In genomic region chrX:41027388-41027787, GRCh38 we compare ENCODE assay signal across 13 cellular contexts. TPM values are rescaled to one million over a fixed set of nuclear protein-coding genes. Genes with fewer than 3 reads are reported as not detected.
DNase-seq lines count a peak whose midpoint lies in the region; FAIRE-seq and TF ChIP-seq lines count a peak whose summit lies in the region.
"Had no signal": no experiment of that assay in that cellular context is flagged by ENCODE, and none has a peak within 500 bp of the region (broad histone marks: within the 10 kb centered on the region; RNA-seq: fewer than 3 reads in every experiment).

No MANE protein-coding gene starts in this region.

- FAIRE-seq in GM12892 (lab: Jason Lieb, UNC): no peak
- FAIRE-seq: islet of Langerhans had no signal

- H3K36me3 Mint-ChIP-seq in neural progenitor cell: no peaks in the 10 kb centered on the region

- H3K79me2 ChIP-seq in neural progenitor cell (ENCODE audit: low read depth): no peaks in the 10 kb centered on the region

- peak overlapping the region; percentile 33 for H3K4me3 ChIP-seq in neural progenitor cell

- H3K4me2 ChIP-seq in neural progenitor cell: peak overlapping the region; percentile 73

- H3K4me3 Mint-ChIP-seq in neural progenitor cell: no peak overlapping the region
- H3K4me3 Mint-ChIP-seq: activated T-cell treated with anti-CD3 and anti-CD28 coated beads, Interleukin-2, amount 50 U/mL, for 72 hours had no signal

- H3K9me3 ChIP-seq in neural progenitor cell (ENCODE audit: low read depth): peaks cover 6% of the 10 kb centered on the region

- TF ChIP-seq CTCF in neural progenitor cell (IDR thresholded peaks at IDR 0.05): no peak

- peak overlapping the region; percentile 98 for H3K27ac Mint-ChIP-seq in neural progenitor cell
- H3K27ac Mint-ChIP-seq: activated T-cell treated with anti-CD3 and anti-CD28 coated beads, Interleukin-2, amount 50 U/mL, for 72 hours had no signal

- no peak for TF ChIP-seq POLR2A in GM12892 (IDR thresholded peaks at IDR 0.05; ENCODE audit: low read depth, low read length)

- peak overlapping the region; percentile 68 for H3K27ac ChIP-seq in epithelial cell of prostate
- H3K27ac ChIP-seq in neural progenitor cell: peak overlapping the region; percentile 87
- H3K27ac ChIP-seq: WERI-Rb-1 had no signal

- peaks cover 41% of the 10 kb centered on the region for H3F3A ChIP-seq in neural progenitor cell (ENCODE audit: low read depth)

- no peaks in the 10 kb centered on the region for H3K27me3 ChIP-seq in neural progenitor cell

- peaks cover 35% of the 10 kb centered on the region for H3K4me1 ChIP-seq in neural progenitor cell

- peaks cover 20% of the 10 kb centered on the region for H3K4me1 Mint-ChIP-seq in neural progenitor cell

- H3K9ac ChIP-seq in neural progenitor cell: no peak overlapping the region

- DNase-seq in ELR (ENCODE audit: low read depth) (peak; percentile 73), NCI-H526 (lab: John Stamatoyannopoulos, UW) (peak; percentile 29 to 33), epithelial cell of prostate (ENCODE audit: low read depth, low spot score) (no peak), neural progenitor cell (ENCODE audit: low spot score) (peak; percentile 36), GM12892 (ENCODE audit: insufficient read length) (no peak), middle frontal gyrus (ENCODE audit: extremely low spot score, low spot score) (no peak), KG1 (lab: John Stamatoyannopoulos, UW) (no peak), NCI-H1417 treated with DMSO at 0.1 percent for 48 hours (lab: John Stamatoyannopoulos, UW) (no peak)
- DNase-seq: activated T-cell treated with anti-CD3 and anti-CD28 coated beads, Interleukin-2, amount 50 U/mL, for 72 hours; dermis blood vessel endothelial cell; DND-41; WERI-Rb-1 had no signal

- H3K36me3 ChIP-seq in neural progenitor cell: no peaks in the 10 kb centered on the region
- H3K36me3 ChIP-seq: WERI-Rb-1 had no signal

- no peaks in the 10 kb centered on the region for H4K20me1 ChIP-seq in neural progenitor cell (ENCODE audit: low read depth)

- peaks cover 11% of the 10 kb centered on the region for H3K9me3 Mint-ChIP-seq in neural progenitor cell
- H3K9me3 Mint-ChIP-seq: activated T-cell treated with anti-CD3 and anti-CD28 coated beads, Interleukin-2, amount 50 U/mL, for 72 hours had no signal

- H3K27me3 Mint-ChIP-seq in neural progenitor cell (ENCODE audit: insufficient read depth, low read depth): peaks cover 2% of the 10 kb centered on the region

- H2AFZ ChIP-seq in neural progenitor cell (replicated peaks): peak overlapping the region; percentile 78

RNA-seq across cellular contexts. Expression of gene USP9X, which starts 57.9 kb away (rescaled TPM):
- total RNA-seq in neural progenitor cell (ENCODE audit: low replicate concordance): 92.5 and 115 TPM in 2 replicates
- 30.4 TPM for polyA plus RNA-seq in GM12892 (2012; ENCODE audit: missing spikeins)

Comparison
In these comparisons a context has a peak if more than half of its experiments do, and no peak if none do; other contexts are left out.
1. DNase-seq: peak in ELR (single experiment), NCI-H526 (2 of 2) and neural progenitor cell (single experiment); none in epithelial cell of prostate (single experiment), GM12892 (single experiment), middle frontal gyrus (single experiment), KG1 (single experiment) and NCI-H1417 treated with DMSO at 0.1 percent for 48 hours (single experiment).